9 cellular contexts compared by ENCODE assay signal in genomic region chr7:139523199-139523941, GRCh38. TPM values are rescaled to one million over a fixed set of nuclear protein-coding genes. Genes with fewer than 3 reads are reported as not detected.
DNase-seq lines count a peak whose midpoint lies in the region; ATAC-seq, FAIRE-seq and TF ChIP-seq lines count a peak whose summit lies in the region.
"Had no signal": no experiment of that assay in that cellular context is flagged by ENCODE, and none has a peak within 500 bp of the region (broad histone marks: within the 10 kb centered on the region; RNA-seq: fewer than 3 reads in every experiment).

TSS of gene CLEC2L (plus strand) at chr7:139523685. CDS start at chr7:139523928, 243 bp downstream.

- H3K27me3 ChIP-seq in breast epithelium, result peaks cover 2 to 28% of the 10 kb centered on the region in 2 donors
- peaks cover 6% of the 10 kb centered on the region for H3K27me3 ChIP-seq in effector memory CD4-positive, alpha-beta T cell (replicated peaks; ENCODE audit: control insufficient read depth, insufficient read depth, low read length, poor library complexity, severe bottlenecking)

- no peak within 1 kb of the TSS for H3K27ac Mint-ChIP-seq in MCF 10A (ENCODE audit: low read depth, unreplicated experiment)

- H3K27me3 Mint-ChIP-seq in MCF 10A (ENCODE audit: insufficient read depth, unreplicated experiment), result peaks cover 49% of the 10 kb centered on the region

- intact Hi-C loops in breast epithelium (cut with DNase I; ENCODE audit: low total_unique reads) (no loop called here), MCF 10A (cut with micrococcal nuclease) (no loop called here), mucosa of descending colon (cut with DNase I, micrococcal nuclease) (no loop called here)

- no peaks in the 10 kb centered on the region for H3K4me1 Mint-ChIP-seq in MCF 10A (ENCODE audit: insufficient read depth, unreplicated experiment)

- H3K9me3 Mint-ChIP-seq in MCF 10A (ENCODE audit: unreplicated experiment), result no peaks in the 10 kb centered on the region

- peaks cover 5% of the 10 kb centered on the region for H3K36me3 Mint-ChIP-seq in MCF 10A (ENCODE audit: insufficient read depth, unreplicated experiment)

- BruUV-seq in MCF 10A (replicated peaks; lab: Mats Ljungman, UMichigan), result no TSS peak

- H3K4me1 ChIP-seq in breast epithelium (no peaks in the 10 kb centered on the region), mucosa of descending colon (ENCODE audit: low read depth) (no peaks in the 10 kb centered on the region)
- H3K4me1 ChIP-seq in effector memory CD4-positive, alpha-beta T cell (ENCODE audit: control insufficient read depth, insufficient read depth, low read length, poor library complexity, severe bottlenecking), result no peaks in the 10 kb centered on the region

- no peak within 1 kb of the TSS for H3K27ac ChIP-seq in breast epithelium
- no peak within 1 kb of the TSS for H3K27ac ChIP-seq in effector memory CD4-positive, alpha-beta T cell (ENCODE audit: insufficient read depth, low read length, poor library complexity, severe bottlenecking)

- H3K36me3 ChIP-seq in breast epithelium (no peaks in the 10 kb centered on the region), mucosa of descending colon (ENCODE audit: low read depth) (no peaks in the 10 kb centered on the region)
- H3K36me3 ChIP-seq in effector memory CD4-positive, alpha-beta T cell (ENCODE audit: control insufficient read depth, insufficient read depth, low read length), result no peaks in the 10 kb centered on the region

- TF ChIP-seq CTCF in breast epithelium (IDR thresholded peaks at IDR 0.05) (no peak), MCF 10A (IDR thresholded peaks at IDR 0.05; ENCODE audit: unreplicated experiment) (no peak), mucosa of descending colon (IDR thresholded peaks at IDR 0.05) (no peak)

- ATAC-seq in mucosa of descending colon, result peak; percentile 51

- CTCF ChIA-PET in MCF 10A (lab: Yijun Ruan, JAX), result interaction anchor here (0.7 to 1.0 kb wide), 2 partner anchors 18 to 231 kb away, joined by 3 read pairs; no protein-coding TSS in a partner anchor

- H3K4me3 Mint-ChIP-seq in MCF 10A (ENCODE audit: unreplicated experiment), result no peak within 1 kb of the TSS

- FAIRE-seq in urothelium cell line (lab: Jason Lieb, UNC), result no peak

- H3K9me3 ChIP-seq in breast epithelium (no peaks in the 10 kb centered on the region), mucosa of descending colon (no peaks in the 10 kb centered on the region)
- no peaks in the 10 kb centered on the region for H3K9me3 ChIP-seq in effector memory CD4-positive, alpha-beta T cell (ENCODE audit: control insufficient read depth, low read length)

- TF ChIP-seq POLR2A in breast epithelium (IDR thresholded peaks at IDR 0.05), result no peak

- POLR2A ChIA-PET in MCF 10A (lab: Yijun Ruan, JAX), result no interaction called here

- DNase-seq in breast epithelium (ENCODE audit: low spot score in 2 of 2), result no peak
- no peak for DNase-seq in MCF 10A (ENCODE audit: unreplicated experiment)
- peak; percentile 5 for DNase-seq in cerebellum (ENCODE audit: low spot score)
- no peak for DNase-seq in mucosa of descending colon
- DNase-seq in urothelium cell line (ENCODE audit: low spot score), result peak; percentile 16
- no peak for DNase-seq in HPDE6-E6E7 (ENCODE audit: extremely low spot score)
- DNase-seq in OCI-M2 (lab: John Stamatoyannopoulos, UW; ENCODE audit: unreplicated experiment), result no peak
- DNase-seq in effector memory CD4-positive, alpha-beta T cell, result no peak
- DNase-seq: NCI-H1436 had no signal

- H3K4me3 ChIP-seq in breast epithelium, result peak within 1 kb of the TSS in 2 of 3 donors; percentile 37 to 61
- no peak within 1 kb of the TSS for H3K4me3 ChIP-seq in mucosa of descending colon
- H3K4me3 ChIP-seq in effector memory CD4-positive, alpha-beta T cell (ENCODE audit: insufficient read depth, low read depth, low read length, poor library complexity, severe bottlenecking), result no peak within 1 kb of the TSS

RNA-seq across cellular contexts. Expression of gene CLEC2L, which starts in this region (rescaled TPM):
- total RNA-seq in breast epithelium (not detected), MCF 10A (2022) (not detected in 2 replicates), cerebellum (3.8 TPM), mucosa of descending colon (not detected)

Comparison
In these comparisons a context has a peak if more than half of its experiments do, and no peak if none do; other contexts are left out.
1. Peak in ATAC-seq in mucosa of descending colon; RNA of the gene not detected or under 1 TPM.
2. DNase-seq: peak in cerebellum (single experiment) and urothelium cell line (single experiment); none in breast epithelium (0 of 2), MCF 10A (single experiment), mucosa of descending colon (0 of 3), HPDE6-E6E7 (single experiment), OCI-M2 (single experiment) and effector memory CD4-positive, alpha-beta T cell (0 of 3).
3. H3K4me3 ChIP-seq: peak in breast epithelium (2 of 3); none in mucosa of descending colon (single experiment) and effector memory CD4-positive, alpha-beta T cell (single experiment).